In genomic region chr17:6567528-6568185, GRCh38 we compare ENCODE assay signal across 1 cellular context.
TF ChIP-seq lines count a peak whose summit lies in the region.

No MANE protein-coding gene starts in this region.

TF ChIP-seq in WTC11, 78 proteins besides CTCF, POLR2A, EP300 and RAD21 (continued from another document):
- no peak for TF ChIP-seq FOXP4 (CRISPR knock-in tag; IDR thresholded peaks at IDR 0.05)
- TF ChIP-seq RELA (CRISPR knock-in tag; IDR thresholded peaks at IDR 0.05; ENCODE audit: borderline replicate concordance) = no peak
- no peak for TF ChIP-seq JAZF1 (CRISPR knock-in tag; IDR thresholded peaks at IDR 0.05)
- no peak for TF ChIP-seq FOXP1 (CRISPR knock-in tag; IDR thresholded peaks at IDR 0.05; ENCODE audit: borderline replicate concordance)
